8 cellular contexts compared by ENCODE assay signal in the genomic region with DNA sequence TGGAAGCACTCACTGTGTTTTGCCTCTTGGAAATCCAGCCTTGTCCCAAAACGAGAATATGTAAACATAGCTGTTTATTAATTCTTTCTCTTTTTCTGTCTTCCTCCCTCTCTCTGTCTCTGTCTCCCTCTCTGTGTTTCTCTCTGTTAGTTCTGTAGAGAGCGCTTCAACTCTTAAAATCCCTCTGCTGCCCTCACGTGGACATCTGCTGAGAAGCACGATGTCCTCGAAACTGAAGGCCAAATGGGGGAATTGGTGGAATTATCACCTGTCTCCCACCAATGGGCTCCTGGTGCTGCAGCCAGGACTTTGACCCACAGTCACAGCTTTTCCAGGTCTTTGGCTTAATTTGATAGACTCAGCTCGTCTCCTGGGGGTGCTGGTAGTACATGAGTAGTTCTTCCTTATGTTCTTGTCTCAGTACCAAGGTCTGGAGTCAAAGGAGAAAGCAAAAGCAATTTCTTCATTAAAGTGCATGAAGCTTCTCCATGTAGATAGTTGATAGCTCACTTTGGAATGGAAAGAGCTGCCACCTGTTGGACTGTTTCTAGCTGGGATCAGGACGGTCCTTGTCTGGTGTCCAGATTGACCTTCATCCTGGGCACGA. TPM values are rescaled to one million over a fixed set of nuclear protein-coding genes. Genes with fewer than 3 reads are reported as not detected.
DNase-seq lines count a peak whose midpoint lies in the region; ATAC-seq and TF ChIP-seq lines count a peak whose summit lies in the region.

No MANE protein-coding gene starts in this region.

- H3K4me3 Mint-ChIP-seq in activated T-helper 1 cell treated with anti-CD3 and anti-CD28 coated beads, Interleukin-12 subunit alpha, Interleukin-12 subunit beta, Interleukin-2, Interleukin-4 antibody, amounts not matched to agents 30 ng/mL and 10 ng/mL and 1 ng/mL, durations not matched to agents 14 hours and 24 hours and 36 hours = peak overlapping the region; percentile 73

- DNase-seq in COLO829 (ENCODE audit: low spot score) = peak; percentile 52
- peak; percentile 72 for DNase-seq in RPMI8226
- peak; percentile 76 for DNase-seq in activated T-helper 1 cell treated with anti-CD3 and anti-CD28 coated beads, Interleukin-12 subunit alpha, Interleukin-12 subunit beta, Interleukin-2, Interleukin-4 antibody, amounts not matched to agents 30 ng/mL and 10 ng/mL and 1 ng/mL, durations not matched to agents 14 hours and 24 hours and 36 hours (ENCODE audit: low spot score)
- DNase-seq in fibroblast of the aortic adventitia (ENCODE audit: low read depth) = peak; percentile 77
- peak in 44 of 49 donors; percentile 2 to 76 (median 40) for DNase-seq in substantia nigra (lab: John Stamatoyannopoulos, UW)

- H3K27ac ChIP-seq in neutrophil = no peak overlapping the region
- H3K27ac ChIP-seq in substantia nigra (ENCODE audit: low read depth, low read length, poor library complexity, severe bottlenecking) = no peak overlapping the region

- peaks cover 22 to 23% of the 10 kb centered on the region in 2 experiments for H3K4me1 ChIP-seq in neutrophil (ENCODE audit: control insufficient read depth in 1 of 2, insufficient read depth in 1 of 2, low read depth in 1 of 2, low read length in 1 of 2)

- TF ChIP-seq CTCF in LNCAP (IDR thresholded peaks at IDR 0.05) = peak; percentile 79
- peak; percentile 79 for TF ChIP-seq CTCF in fibroblast of the aortic adventitia (IDR thresholded peaks at IDR 0.05; ENCODE audit: insufficient read depth, low read length)
- peak; percentile 77 for TF ChIP-seq CTCF in neutrophil (IDR thresholded peaks at IDR 0.05)

- H3K4me3 ChIP-seq in fibroblast of the aortic adventitia (ENCODE audit: low read depth, low read length) (no peak overlapping the region), neutrophil (ENCODE audit: low read depth in 1 of 2, low read length in 1 of 2) (no peak overlapping the region)

- ATAC-seq in GM21447 (IDR thresholded peaks at IDR 0.05; ENCODE audit: unreplicated experiment) = peak; percentile 52

- no peaks in the 10 kb centered on the region for H3K9me3 ChIP-seq in neutrophil

- intact Hi-C loops in activated T-helper 1 cell treated with anti-CD3 and anti-CD28 coated beads, Interleukin-12 subunit alpha, Interleukin-12 subunit beta, Interleukin-2, Interleukin-4 antibody, amounts not matched to agents 30 ng/mL and 10 ng/mL and 1 ng/mL, durations not matched to agents 14 hours and 24 hours and 36 hours (cut with micrococcal nuclease) = loop anchor here (1.0 to 2.0 kb wide), 9 partner anchors 48 to 360 kb away; partner anchors contain the start of genes GBP2 and GBP4

- H3K9me3 Mint-ChIP-seq in activated T-helper 1 cell treated with anti-CD3 and anti-CD28 coated beads, Interleukin-12 subunit alpha, Interleukin-12 subunit beta, Interleukin-2, Interleukin-4 antibody, amounts not matched to agents 30 ng/mL and 10 ng/mL and 1 ng/mL, durations not matched to agents 14 hours and 24 hours and 36 hours = no peaks in the 10 kb centered on the region

- no peaks in the 10 kb centered on the region for H3K36me3 ChIP-seq in neutrophil

- peaks cover 69% of the 10 kb centered on the region for H3K4me1 Mint-ChIP-seq in activated T-helper 1 cell treated with anti-CD3 and anti-CD28 coated beads, Interleukin-12 subunit alpha, Interleukin-12 subunit beta, Interleukin-2, Interleukin-4 antibody, amounts not matched to agents 30 ng/mL and 10 ng/mL and 1 ng/mL, durations not matched to agents 14 hours and 24 hours and 36 hours (ENCODE audit: low read depth)

- no peaks in the 10 kb centered on the region for H3K27me3 ChIP-seq in neutrophil

- peak overlapping the region; percentile 80 for H3K27ac Mint-ChIP-seq in activated T-helper 1 cell treated with anti-CD3 and anti-CD28 coated beads, Interleukin-12 subunit alpha, Interleukin-12 subunit beta, Interleukin-2, Interleukin-4 antibody, amounts not matched to agents 30 ng/mL and 10 ng/mL and 1 ng/mL, durations not matched to agents 14 hours and 24 hours and 36 hours

- peaks cover 3% of the 10 kb centered on the region for H3K36me3 Mint-ChIP-seq in activated T-helper 1 cell treated with anti-CD3 and anti-CD28 coated beads, Interleukin-12 subunit alpha, Interleukin-12 subunit beta, Interleukin-2, Interleukin-4 antibody, amounts not matched to agents 30 ng/mL and 10 ng/mL and 1 ng/mL, durations not matched to agents 14 hours and 24 hours and 36 hours (ENCODE audit: low read depth)

- H3K27me3 Mint-ChIP-seq in activated T-helper 1 cell treated with anti-CD3 and anti-CD28 coated beads, Interleukin-12 subunit alpha, Interleukin-12 subunit beta, Interleukin-2, Interleukin-4 antibody, amounts not matched to agents 30 ng/mL and 10 ng/mL and 1 ng/mL, durations not matched to agents 14 hours and 24 hours and 36 hours (ENCODE audit: insufficient read depth) = no peaks in the 10 kb centered on the region

RNA-seq across cellular contexts. Expression of gene GBP6, which starts 5.5 kb away (rescaled TPM):
- 0.59 and 0.65 TPM in 2 replicates for total RNA-seq in activated T-helper 1 cell treated with anti-CD3 and anti-CD28 coated beads, Interleukin-12 subunit alpha, Interleukin-12 subunit beta, Interleukin-2, Interleukin-4 antibody, amounts not matched to agents 30 ng/mL and 10 ng/mL and 1 ng/mL, durations not matched to agents 14 hours and 24 hours and 36 hours
- not detected in 2 replicates for total RNA-seq in fibroblast of the aortic adventitia (ENCODE audit: low replicate concordance)
